16 cellular contexts compared by ENCODE assay signal in the genomic region with DNA sequence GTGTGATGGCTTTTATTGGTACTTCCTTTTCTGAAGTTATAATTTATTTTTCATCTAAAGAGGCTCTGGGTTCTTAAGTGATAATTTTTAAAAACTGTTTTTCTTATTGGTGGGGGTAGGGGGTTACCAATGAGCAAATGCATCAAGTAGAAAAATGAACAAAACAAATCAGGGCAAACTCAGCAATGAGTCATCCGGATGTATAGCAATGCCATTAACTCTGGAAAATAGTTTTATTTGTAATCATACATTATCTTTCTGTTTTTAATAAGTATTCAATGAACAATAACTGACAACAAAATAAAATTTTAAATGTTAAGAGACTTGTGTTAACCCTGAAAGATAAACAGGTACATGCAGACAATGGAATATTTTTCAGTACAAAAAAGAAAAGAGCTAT.
A peak's percentile ranks its signal among the peaks of the same experiment; 100 is the strongest.
DNase-seq lines count a peak whose midpoint lies in the region; ATAC-seq, FAIRE-seq and TF ChIP-seq lines count a peak whose summit lies in the region.
"Had no signal": no experiment of that assay in that cellular context is flagged by ENCODE, and none has a peak within 500 bp of the region (broad histone marks: within the 10 kb centered on the region; RNA-seq: fewer than 3 reads in every experiment).

No MANE protein-coding gene starts in this region.

- no peaks in the 10 kb centered on the region for H3K4me1 ChIP-seq in OCI-LY7 (ENCODE audit: insufficient read depth, low read length, poor library complexity, severe bottlenecking)
- H3K4me1 ChIP-seq in Peyer's patch: no peaks in the 10 kb centered on the region
- H3K4me1 ChIP-seq in HepG2 (ENCODE audit: insufficient read depth, low read length): no peaks in the 10 kb centered on the region
- H3K4me1 ChIP-seq: A549 had no signal

- CTCF ChIA-PET in OCI-LY7 (lab: Charles Lee; ENCODE audit: unreplicated experiment) (no interaction called here), HepG2 (lab: Yijun Ruan, JAX; ENCODE audit: low intra/inter-chr PET ratio, low total read pairs) (no interaction called here)

- TF ChIP-seq CTCF in HFFc6 (IDR thresholded peaks at IDR 0.05) (no peak), bronchial epithelial cell (IDR thresholded peaks at IDR 0.05; ENCODE audit: insufficient read depth, low read length, severe bottlenecking) (no peak), OCI-LY7 (conservative IDR thresholded peaks at IDR 0.05; ENCODE audit: low read length) (no peak), Peyer's patch (IDR thresholded peaks at IDR 0.05) (no peak), HepG2 (CRISPR knock-in tag; IDR thresholded peaks at IDR 0.05) (no peak)

- no peaks in the 10 kb centered on the region for H3K36me3 ChIP-seq in bronchial epithelial cell (ENCODE audit: control insufficient read depth, insufficient read depth, low read length)
- no peaks in the 10 kb centered on the region for H3K36me3 ChIP-seq in OCI-LY7 (ENCODE audit: insufficient read depth, low read length)
- H3K36me3 ChIP-seq in Peyer's patch: no peaks in the 10 kb centered on the region
- no peaks in the 10 kb centered on the region for H3K36me3 ChIP-seq in HepG2 (replicated peaks in 1 of 2; ENCODE audit: control insufficient read depth in 1 of 2, insufficient read depth in 2 of 2, low read length in 2 of 2)
- H3K36me3 ChIP-seq: BLaER1 had no signal

- H3K4me2 ChIP-seq in OCI-LY7 (ENCODE audit: low read length) (no peak overlapping the region), HepG2 (ENCODE audit: low read depth, low read length) (no peak overlapping the region)
- H3K4me2 ChIP-seq: A549, BLaER1, GM23338 had no signal

- peak overlapping the region; percentile 3; the same call in 1 of the 2 replicates for H3K4me3 Mint-ChIP-seq in HFFc6
- H3K4me3 Mint-ChIP-seq: CD14-positive monocyte; CD4-positive, alpha-beta memory T cell; GM23338 had no signal

- no peak for TF ChIP-seq RAD21 in HepG2 (CRISPR knock-in tag; IDR thresholded peaks at IDR 0.05)

- no peaks in the 10 kb centered on the region for H3K27me3 ChIP-seq in bronchial epithelial cell (ENCODE audit: control insufficient read depth, insufficient read depth, low read length)
- no peaks in the 10 kb centered on the region for H3K27me3 ChIP-seq in Peyer's patch
- no peaks in the 10 kb centered on the region for H3K27me3 ChIP-seq in HepG2 (ENCODE audit: control insufficient read depth in 1 of 2, insufficient read depth in 2 of 2, low read length in 2 of 2)
- H3K27me3 ChIP-seq: BLaER1 had no signal

- no TSS peak for BruUV-seq in OCI-LY7 (replicated peaks; lab: Mats Ljungman, UMichigan)
- BruUV-seq in HepG2 (replicated peaks; lab: Mats Ljungman, UMichigan): no TSS peak

- no peak for FAIRE-seq in bronchial epithelial cell (lab: Jason Lieb, UNC)
- FAIRE-seq in HepG2 (lab: Jason Lieb, UNC): no peak
- FAIRE-seq: A549, H54 had no signal

- no peak for TF ChIP-seq EP300 in HepG2 (IDR thresholded peaks at IDR 0.05; ENCODE audit: low read depth in 2 of 2, low read length in 2 of 2)
- TF ChIP-seq EP300 in HepG2 (CRISPR knock-in tag; IDR thresholded peaks at IDR 0.05; ENCODE audit: borderline replicate concordance): no peak

- POLR2A ChIA-PET in OCI-LY7 (lab: Charles Lee) (no interaction called here), HepG2 (lab: Yijun Ruan, JAX) (no interaction called here)

- ATAC-seq in HepG2: no peak

- intact Hi-C loops in OCI-LY7 (cut with micrococcal nuclease; ENCODE audit: unreplicated experiment) (no loop called here), HepG2 (cut with micrococcal nuclease; ENCODE audit: unreplicated experiment) (no loop called here)

- TF ChIP-seq POLR2A in Peyer's patch (IDR thresholded peaks at IDR 0.05) (no peak), HepG2 (IDR thresholded peaks at IDR 0.05; ENCODE audit: insufficient read depth in 1 of 2, low read depth in 2 of 2, low read length in 2 of 2) (no peak)

- no peak for DNase-seq in HFFc6
- peak; percentile 44 for DNase-seq in bronchial epithelial cell (ENCODE audit: low read depth)
- peak; percentile 1 for DNase-seq in fibroblast of the conjunctiva (ENCODE audit: low read depth)
- DNase-seq in 8988T: no peak
- no peak for DNase-seq in OCI-LY7 (ENCODE audit: low spot score)
- DNase-seq in Peyer's patch: no peak
- no peak for DNase-seq in HepG2 (ENCODE audit: low spot score)
- DNase-seq: CD4-positive, alpha-beta memory T cell; DMS153; DMS79; GF-D8 had no signal

- no peaks in the 10 kb centered on the region for H3K27me3 Mint-ChIP-seq in HFFc6 (ENCODE audit: insufficient read depth)

- H3K36me3 Mint-ChIP-seq in HFFc6 (ENCODE audit: low read depth): no peaks in the 10 kb centered on the region
- H3K36me3 Mint-ChIP-seq: CD14-positive monocyte; CD4-positive, alpha-beta memory T cell had no signal

- no peaks in the 10 kb centered on the region for H3K9me2 ChIP-seq in OCI-LY7 (ENCODE audit: insufficient read depth, low read length)

- H3K27ac ChIP-seq in OCI-LY7 (ENCODE audit: low read depth, low read length, poor library complexity, severe bottlenecking): no peak overlapping the region
- no peak overlapping the region for H3K27ac ChIP-seq in Peyer's patch
- H3K27ac ChIP-seq in HepG2 (ENCODE audit: extremely low read length, insufficient read depth, low read length): no peak overlapping the region
- H3K27ac ChIP-seq: A549, BLaER1 had no signal

- H3K9me3 Mint-ChIP-seq in HFFc6: no peaks in the 10 kb centered on the region
- H3K9me3 Mint-ChIP-seq: CD14-positive monocyte, GM23338 had no signal

- H3K9me3 ChIP-seq in OCI-LY7 (ENCODE audit: low read length): no peaks in the 10 kb centered on the region
- H3K9me3 ChIP-seq in Peyer's patch: no peaks in the 10 kb centered on the region
- H3K9me3 ChIP-seq in HepG2 (ENCODE audit: low read length): no peaks in the 10 kb centered on the region
- H3K9me3 ChIP-seq: A549, BLaER1 had no signal

- H4K20me1 ChIP-seq in OCI-LY7 (ENCODE audit: insufficient read depth, low read length) (no peaks in the 10 kb centered on the region), HepG2 (ENCODE audit: insufficient read depth, low read length) (no peaks in the 10 kb centered on the region)
- H4K20me1 ChIP-seq: BLaER1 had no signal

- no peak overlapping the region for H3K9ac ChIP-seq in HepG2 (ENCODE audit: insufficient read depth, low read depth, low read length)
- H3K9ac ChIP-seq: BLaER1 had no signal

- in situ Hi-C loops in HepG2 (cut with HindIII; ENCODE audit: extremely low pct_ligation_motif_present, low pct_unique_long_range_greater_than_20kb): no loop called here

- H3K4me3 ChIP-seq in bronchial epithelial cell (ENCODE audit: low read depth, low read length) (no peak overlapping the region), OCI-LY7 (ENCODE audit: low read depth, low read length, poor library complexity, severe bottlenecking) (no peak overlapping the region), Peyer's patch (no peak overlapping the region), HepG2 (replicated peaks in 1 of 3; ENCODE audit: insufficient read depth in 1 of 3, low read depth in 2 of 3, low read length in 3 of 3) (no peak overlapping the region)
- H3K4me3 ChIP-seq: A549, BLaER1, GM23338 had no signal

- 2% methylated on average over 1 of the region's 1 CpG for WGBS in HepG2 (ENCODE audit: low lambda C conversion rate)

- peak overlapping the region; percentile 6; the same call in 1 of the 2 replicates for H3K27ac Mint-ChIP-seq in HFFc6
- H3K27ac Mint-ChIP-seq: CD14-positive monocyte; CD4-positive, alpha-beta memory T cell; GM23338 had no signal

- no peaks in the 10 kb centered on the region for H3K79me2 ChIP-seq in OCI-LY7 (ENCODE audit: insufficient read depth, low read depth, low read length)
- H3K79me2 ChIP-seq in HepG2 (ENCODE audit: insufficient read depth, low read length): no peaks in the 10 kb centered on the region

- H2AFZ ChIP-seq in OCI-LY7 (ENCODE audit: low read length) (no peak overlapping the region), HepG2 (ENCODE audit: low read length) (no peak overlapping the region)
- H2AFZ ChIP-seq: GM23338 had no signal

- H3K4me1 Mint-ChIP-seq in HFFc6 (ENCODE audit: low read depth): peaks cover 17% of the 10 kb centered on the region; the same call in 1 of the 2 replicates
- H3K4me1 Mint-ChIP-seq: GM23338 had no signal

TF ChIP-seq in HepG2, 621 proteins besides CTCF, POLR2A, EP300 and RAD21:
- TF ChIP-seq ZNF430 (CRISPR knock-in tag; IDR thresholded peaks at IDR 0.05): no peak
- TF ChIP-seq ZNF749 (CRISPR knock-in tag; IDR thresholded peaks at IDR 0.05; ENCODE audit: borderline replicate concordance): no peak
- no peak for TF ChIP-seq ARNT2 (CRISPR knock-in tag; IDR thresholded peaks at IDR 0.05; ENCODE audit: low read depth)
- TF ChIP-seq ZNF747 (CRISPR knock-in tag; IDR thresholded peaks at IDR 0.05; ENCODE audit: borderline replicate concordance): no peak
- TF ChIP-seq SRSF4 (IDR thresholded peaks at IDR 0.05; ENCODE audit: low read depth, low read length, poor library complexity, severe bottlenecking): no peak
- no peak for TF ChIP-seq SUZ12 (IDR thresholded peaks at IDR 0.05; ENCODE audit: low read depth, low read length)
TF ChIP-seq in HepG2: peak in this region for 0.

Comparison
In these comparisons a context has a peak if more than half of its experiments do, and no peak if none do; other contexts are left out.
1. DNase-seq: peak in bronchial epithelial cell (single experiment) and fibroblast of the conjunctiva (single experiment); none in HFFc6 (single experiment), 8988T (single experiment), OCI-LY7 (single experiment), Peyer's patch (0 of 3) and HepG2 (single experiment).